15 cellular contexts compared by ENCODE assay signal in genomic region chr11:104713366-104713765, GRCh38.
DNase-seq lines count a peak whose midpoint lies in the region; ATAC-seq, FAIRE-seq and TF ChIP-seq lines count a peak whose summit lies in the region.
"Had no signal": no experiment of that assay in that cellular context is flagged by ENCODE, and none has a peak within 500 bp of the region (broad histone marks: within the 10 kb centered on the region; RNA-seq: fewer than 3 reads in every experiment).

No MANE protein-coding gene starts in this region.

- no peaks in the 10 kb centered on the region for H3F3A ChIP-seq in GM23338 (replicated peaks; ENCODE audit: low read depth)

- H3K9me2 ChIP-seq in GM23338 (ENCODE audit: insufficient read depth), result no peaks in the 10 kb centered on the region

- no peak overlapping the region for H3K4me3 Mint-ChIP-seq in GM23338
- H3K4me3 Mint-ChIP-seq in astrocyte (ENCODE audit: unreplicated experiment), result no peak overlapping the region
- H3K4me3 Mint-ChIP-seq in activated naive CD8-positive, alpha-beta T cell treated with anti-CD3 and anti-CD28 coated beads, Interleukin-2, amount 50 U/mL, for 24 hours, result no peak overlapping the region

- no peaks in the 10 kb centered on the region for H3K36me3 Mint-ChIP-seq in GM23338 (ENCODE audit: low read depth)
- H3K36me3 Mint-ChIP-seq in astrocyte (ENCODE audit: low read depth, unreplicated experiment), result no peaks in the 10 kb centered on the region
- peaks cover 1% of the 10 kb centered on the region for H3K36me3 Mint-ChIP-seq in activated naive CD8-positive, alpha-beta T cell treated with anti-CD3 and anti-CD28 coated beads, Interleukin-2, amount 50 U/mL, for 24 hours (ENCODE audit: low read depth)

- H3K4me1 Mint-ChIP-seq in GM23338, result peaks cover 6% of the 10 kb centered on the region
- no peaks in the 10 kb centered on the region for H3K4me1 Mint-ChIP-seq in astrocyte (ENCODE audit: low read depth, unreplicated experiment)
- peaks cover 7% of the 10 kb centered on the region for H3K4me1 Mint-ChIP-seq in activated naive CD8-positive, alpha-beta T cell treated with anti-CD3 and anti-CD28 coated beads, Interleukin-2, amount 50 U/mL, for 24 hours

- H3K4me2 ChIP-seq in GM23338 (no peak overlapping the region), astrocyte (ENCODE audit: low read length) (no peak overlapping the region), fibroblast of lung (ENCODE audit: extremely low read depth, insufficient read depth, low read length) (no peak overlapping the region)
- H3K4me2 ChIP-seq: BLaER1 treated with 17β-estradiol and CSF1 and Interleukin-3, amounts not matched to agents 10 nM and 100 nM had no signal

- peak overlapping the region; percentile 73 for H2AFZ ChIP-seq in GM23338
- no peak overlapping the region for H2AFZ ChIP-seq in astrocyte (ENCODE audit: low read depth, low read length)
- H2AFZ ChIP-seq in fibroblast of lung (ENCODE audit: low read length), result no peak overlapping the region

- H4K20me1 ChIP-seq in GM23338 (replicated peaks; ENCODE audit: insufficient read depth) (no peaks in the 10 kb centered on the region), astrocyte (ENCODE audit: insufficient read depth, low read length) (no peaks in the 10 kb centered on the region), fibroblast of lung (ENCODE audit: control insufficient read depth, extremely low read depth, insufficient read depth, low read length) (no peaks in the 10 kb centered on the region)
- H4K20me1 ChIP-seq: BLaER1 treated with 17β-estradiol and CSF1 and Interleukin-3, amounts not matched to agents 10 nM and 100 nM had no signal

- no peak overlapping the region for H3K27ac ChIP-seq in GM23338 (ENCODE audit: low read depth)
- no peak overlapping the region for H3K27ac ChIP-seq in astrocyte (ENCODE audit: low read depth, low read length)
- no peak overlapping the region for H3K27ac ChIP-seq in fibroblast of lung (ENCODE audit: insufficient read depth, low read length)
- H3K27ac ChIP-seq: BLaER1 treated with 17β-estradiol and CSF1 and Interleukin-3, amounts not matched to agents 10 nM and 100 nM had no signal

- no peaks in the 10 kb centered on the region for H3K36me3 ChIP-seq in GM23338 (ENCODE audit: insufficient read depth)
- no peaks in the 10 kb centered on the region for H3K36me3 ChIP-seq in astrocyte (ENCODE audit: insufficient read depth, low read length)
- H3K36me3 ChIP-seq in fibroblast of lung (ENCODE audit: control insufficient read depth, insufficient read depth, low read length), result no peaks in the 10 kb centered on the region
- H3K36me3 ChIP-seq: BLaER1 treated with 17β-estradiol and CSF1 and Interleukin-3, amounts not matched to agents 10 nM and 100 nM had no signal

- peaks cover 4% of the 10 kb centered on the region; the same call in 1 of the 2 replicates for H3K4me1 ChIP-seq in GM23338 (ENCODE audit: insufficient read depth)
- no peaks in the 10 kb centered on the region for H3K4me1 ChIP-seq in astrocyte (ENCODE audit: insufficient read depth, low read length)
- no peaks in the 10 kb centered on the region for H3K4me1 ChIP-seq in fibroblast of lung (ENCODE audit: control insufficient read depth, extremely low read depth, insufficient read depth, low read length)

- no peak for TF ChIP-seq CTCF in GM23338 (conservative IDR thresholded peaks at IDR 0.05; ENCODE audit: low read depth in 2 of 2)
- no peak for TF ChIP-seq CTCF in astrocyte (IDR thresholded peaks at IDR 0.05; ENCODE audit: insufficient read depth, low read depth, low read length)
- TF ChIP-seq CTCF in fibroblast of lung (conservative IDR thresholded peaks at IDR 0.05 in 1 of 2, IDR thresholded peaks at IDR 0.05 in 1 of 2; ENCODE audit: low read depth in 1 of 2, low read length in 2 of 2), result no peak

- no peak for ATAC-seq in GM23338
- no peak for ATAC-seq in activated naive CD8-positive, alpha-beta T cell treated with anti-CD3 and anti-CD28 coated beads, Interleukin-2, amount 50 U/mL, for 24 hours

- H3K9me3 ChIP-seq in astrocyte (ENCODE audit: insufficient read depth, low read depth, low read length), result no peaks in the 10 kb centered on the region
- H3K9me3 ChIP-seq in fibroblast of lung (ENCODE audit: control insufficient read depth, insufficient read depth, low read depth, low read length), result no peaks in the 10 kb centered on the region
- H3K9me3 ChIP-seq: BLaER1 treated with 17β-estradiol and CSF1 and Interleukin-3, amounts not matched to agents 10 nM and 100 nM had no signal

- no peaks in the 10 kb centered on the region for H3K9me3 Mint-ChIP-seq in GM23338
- no peaks in the 10 kb centered on the region for H3K9me3 Mint-ChIP-seq in astrocyte (ENCODE audit: unreplicated experiment)
- H3K9me3 Mint-ChIP-seq in activated naive CD8-positive, alpha-beta T cell treated with anti-CD3 and anti-CD28 coated beads, Interleukin-2, amount 50 U/mL, for 24 hours, result peaks cover 15% of the 10 kb centered on the region

- FAIRE-seq in astrocyte (lab: Jason Lieb, UNC), result no peak

- H3K4me3 ChIP-seq in GM23338, result no peak overlapping the region
- no peak overlapping the region for H3K4me3 ChIP-seq in astrocyte (ENCODE audit: insufficient read depth, low read depth, low read length)
- no peak overlapping the region for H3K4me3 ChIP-seq in fibroblast of lung (replicated peaks in 1 of 4; ENCODE audit: control extremely low read depth in 1 of 4, insufficient read depth in 1 of 4, low read depth in 3 of 4, low read length in 4 of 4)
- H3K4me3 ChIP-seq: BLaER1 treated with 17β-estradiol and CSF1 and Interleukin-3, amounts not matched to agents 10 nM and 100 nM had no signal

- DNase-seq in GM23338 (ENCODE audit: low spot score), result no peak
- peak; percentile 63 for DNase-seq in astrocyte (ENCODE audit: low read depth)
- peak; percentile 62 to 79 for DNase-seq in fibroblast of lung (ENCODE audit: low read depth in 2 of 2)
- peak; percentile 29 for DNase-seq in superior temporal gyrus (ENCODE audit: extremely low spot score)
- no peak for DNase-seq in activated naive CD8-positive, alpha-beta T cell treated with anti-CD3 and anti-CD28 coated beads, Interleukin-2, amount 50 U/mL, for 24 hours
- DNase-seq in NCI-H2081 treated with DMSO at 0.1 percent for 48 hours (lab: John Stamatoyannopoulos, UW), result no peak
- no peak for DNase-seq in activated CD8-positive, alpha-beta memory T cell treated with anti-CD3 and anti-CD28 coated beads, Interleukin-2, amount 50 U/mL, for 48 hours
- DNase-seq: EL; NCI-H1092 treated with DMSO at 0.1 percent for 48 hours; NCI-H1694; NCI-H345; NCI-H69; NK-92 treated with Interleukin-12 subunit alpha and Interleukin-12 subunit beta, amount 100 ng/mL, for 24 hours; OCI-M1 had no signal

- H3K27me3 ChIP-seq in GM23338 (ENCODE audit: insufficient read depth) (no peaks in the 10 kb centered on the region), astrocyte (ENCODE audit: insufficient read depth, low read length) (no peaks in the 10 kb centered on the region), fibroblast of lung (ENCODE audit: control insufficient read depth, insufficient read depth, low read length) (no peaks in the 10 kb centered on the region)
- H3K27me3 ChIP-seq: BLaER1 treated with 17β-estradiol and CSF1 and Interleukin-3, amounts not matched to agents 10 nM and 100 nM had no signal

- H3K27me3 Mint-ChIP-seq in GM23338 (ENCODE audit: insufficient read depth, low read depth, poor library complexity) (no peaks in the 10 kb centered on the region), astrocyte (ENCODE audit: low read depth, unreplicated experiment) (no peaks in the 10 kb centered on the region)
- no peaks in the 10 kb centered on the region for H3K27me3 Mint-ChIP-seq in activated naive CD8-positive, alpha-beta T cell treated with anti-CD3 and anti-CD28 coated beads, Interleukin-2, amount 50 U/mL, for 24 hours

- no peak overlapping the region for H3K9ac ChIP-seq in astrocyte (ENCODE audit: low read length)
- H3K9ac ChIP-seq in fibroblast of lung (ENCODE audit: insufficient read depth, low read length), result no peak overlapping the region
- H3K9ac ChIP-seq: BLaER1 treated with 17β-estradiol and CSF1 and Interleukin-3, amounts not matched to agents 10 nM and 100 nM had no signal

- H3K27ac Mint-ChIP-seq in GM23338, result no peak overlapping the region
- no peak overlapping the region for H3K27ac Mint-ChIP-seq in astrocyte (ENCODE audit: unreplicated experiment)
- H3K27ac Mint-ChIP-seq in activated naive CD8-positive, alpha-beta T cell treated with anti-CD3 and anti-CD28 coated beads, Interleukin-2, amount 50 U/mL, for 24 hours, result no peak overlapping the region

- no peaks in the 10 kb centered on the region for H3K79me2 ChIP-seq in GM23338 (replicated peaks; ENCODE audit: insufficient read depth)
- no peaks in the 10 kb centered on the region for H3K79me2 ChIP-seq in astrocyte (ENCODE audit: insufficient read depth, low read length)
- no peaks in the 10 kb centered on the region for H3K79me2 ChIP-seq in fibroblast of lung (ENCODE audit: control insufficient read depth, insufficient read depth, low read length)

TF ChIP-seq in GM23338, 12 proteins besides CTCF, POLR2A, EP300 and RAD21 (continues in another document):
- TF ChIP-seq JUNB (IDR thresholded peaks at IDR 0.05; ENCODE audit: unreplicated experiment), result no peak
- TF ChIP-seq STAT1 (IDR thresholded peaks at IDR 0.05; ENCODE audit: unreplicated experiment), result no peak
- no peak for TF ChIP-seq NANOG (IDR thresholded peaks at IDR 0.05; ENCODE audit: borderline replicate concordance)
- no peak for TF ChIP-seq EZH2phosphoT487 (IDR thresholded peaks at IDR 0.05; ENCODE audit: unreplicated experiment)
- TF ChIP-seq POLR2AphosphoS5 (IDR thresholded peaks at IDR 0.05; ENCODE audit: low read depth), result no peak
- no peak for TF ChIP-seq ZNF331 (CRISPR knock-in tag; IDR thresholded peaks at IDR 0.05; ENCODE audit: low read depth)

Comparison
In these comparisons a context has a peak if more than half of its experiments do, and no peak if none do; other contexts are left out.
1. DNase-seq: peak in astrocyte (single experiment), fibroblast of lung (2 of 2) and superior temporal gyrus (single experiment); none in GM23338 (single experiment), activated naive CD8-positive, alpha-beta T cell treated with anti-CD3 and anti-CD28 coated beads, Interleukin-2, amount 50 U/mL, for 24 hours (single experiment), NCI-H2081 treated with DMSO at 0.1 percent for 48 hours (single experiment) and activated CD8-positive, alpha-beta memory T cell treated with anti-CD3 and anti-CD28 coated beads, Interleukin-2, amount 50 U/mL, for 48 hours (single experiment).